ENCODE assay signal across 1 cellular context in genomic region chr11:129973809-129974208, GRCh38.
TF ChIP-seq lines count a peak whose summit lies in the region.

No MANE protein-coding gene starts in this region.

TF ChIP-seq in HepG2, 621 proteins besides CTCF, POLR2A, EP300 and RAD21 (continued from another document and continues in another):
- no peak for TF ChIP-seq ZNF597 (CRISPR knock-in tag; IDR thresholded peaks at IDR 0.05)
- no peak for TF ChIP-seq ZNF513 (CRISPR knock-in tag; conservative IDR thresholded peaks at IDR 0.05)
- TF ChIP-seq ZBTB26 (CRISPR knock-in tag; IDR thresholded peaks at IDR 0.05; ENCODE audit: borderline replicate concordance), result no peak
- no peak for TF ChIP-seq ZNF383 (CRISPR knock-in tag; IDR thresholded peaks at IDR 0.05; ENCODE audit: borderline replicate concordance)
- TF ChIP-seq ETV5 (CRISPR knock-in tag; IDR thresholded peaks at IDR 0.05; ENCODE audit: borderline replicate concordance), result no peak
- TF ChIP-seq RNF219 (CRISPR knock-in tag; IDR thresholded peaks at IDR 0.05), result no peak
- no peak for TF ChIP-seq MYNN (CRISPR knock-in tag; IDR thresholded peaks at IDR 0.05; ENCODE audit: low read depth)
- TF ChIP-seq TEAD3 (CRISPR knock-in tag; optimal IDR thresholded peaks at IDR 0.05; ENCODE audit: borderline replicate concordance), result peak; percentile 99
- TF ChIP-seq ZGPAT (CRISPR knock-in tag; IDR thresholded peaks at IDR 0.05), result peak; percentile 57
- no peak for TF ChIP-seq ZNF619 (CRISPR knock-in tag; IDR thresholded peaks at IDR 0.05)
- no peak for TF ChIP-seq MXI1 (IDR thresholded peaks at IDR 0.05; ENCODE audit: borderline replicate concordance, low read depth, low read length)
- peak; percentile 68 for TF ChIP-seq HNF4A (CRISPR knock-in tag; IDR thresholded peaks at IDR 0.05)
- no peak for TF ChIP-seq ERF (CRISPR knock-in tag; IDR thresholded peaks at IDR 0.05)
- TF ChIP-seq ZNF674 (CRISPR knock-in tag; IDR thresholded peaks at IDR 0.05; ENCODE audit: low read depth), result no peak
- no peak for TF ChIP-seq RXRA (CRISPR knock-in tag; IDR thresholded peaks at IDR 0.05)
- TF ChIP-seq ATF2 (CRISPR knock-in tag; IDR thresholded peaks at IDR 0.05), result no peak
- peak; percentile 68 for TF ChIP-seq ARID5B (CRISPR knock-in tag; IDR thresholded peaks at IDR 0.05)
- no peak for TF ChIP-seq CAMTA2 (CRISPR knock-in tag; IDR thresholded peaks at IDR 0.05; ENCODE audit: borderline replicate concordance)
- no peak for TF ChIP-seq MAFK (conservative IDR thresholded peaks at IDR 0.05 in 1 of 2, IDR thresholded peaks at IDR 0.05 in 1 of 2; ENCODE audit: low read length in 2 of 2)
- TF ChIP-seq SMAD3 (CRISPR knock-in tag; IDR thresholded peaks at IDR 0.05), result no peak
- peak; percentile 68; the same call in 1 of the 2 replicates for TF ChIP-seq ZNF644 (CRISPR knock-in tag; IDR thresholded peaks at IDR 0.05; ENCODE audit: low read depth)
- TF ChIP-seq ZNF292 (CRISPR knock-in tag; IDR thresholded peaks at IDR 0.05; ENCODE audit: borderline replicate concordance, low read depth), result peak; percentile 31; the same call in 1 of the 2 replicates
- no peak for TF ChIP-seq TEF (CRISPR knock-in tag; IDR thresholded peaks at IDR 0.05)
- TF ChIP-seq HHEX (CRISPR knock-in tag; IDR thresholded peaks at IDR 0.05), result no peak
- peak; percentile 45 for TF ChIP-seq GATAD2A (CRISPR knock-in tag; IDR thresholded peaks at IDR 0.05)
- no peak for TF ChIP-seq TRAFD1 (CRISPR knock-in tag; IDR thresholded peaks at IDR 0.05; ENCODE audit: borderline replicate concordance)
- peak; percentile 87 for TF ChIP-seq PATZ1 (CRISPR knock-in tag; IDR thresholded peaks at IDR 0.05)
